Comparison of ENCODE assay signal across 8 cellular contexts in genomic region chr17:64661981-64662773, GRCh38. TPM values are rescaled to one million over a fixed set of nuclear protein-coding genes. Genes with fewer than 3 reads are reported as not detected.
A peak's percentile ranks its signal among the peaks of the same experiment; 100 is the strongest.
DNase-seq lines count a peak whose midpoint lies in the region; ATAC-seq, FAIRE-seq and TF ChIP-seq lines count a peak whose summit lies in the region.

TSS of gene SMURF2 (minus strand) at chr17:64662307. CDS start at chr17:64661880, 427 bp downstream.

- H3K4me2 ChIP-seq in DOHH2 (ENCODE audit: low read length), result peak within 1 kb of the TSS; percentile 97

- no peak for FAIRE-seq in frontal cortex (lab: Jason Lieb, UNC)

- ATAC-seq in GM21423 (IDR thresholded peaks at IDR 0.05; ENCODE audit: unreplicated experiment), result peak; percentile 74
- ATAC-seq in RWPE2 (ENCODE audit: low read depth), result peak; percentile 52

- H3F3A ChIP-seq in DOHH2 (ENCODE audit: control insufficient read depth, insufficient read depth), result peaks cover 9% of the 10 kb centered on the region; the same call in 1 of the 2 replicates

- no peaks in the 10 kb centered on the region for H3K9me2 ChIP-seq in DOHH2 (replicated peaks; ENCODE audit: control insufficient read depth, low read length)

- H4K20me1 ChIP-seq in DOHH2 (ENCODE audit: control insufficient read depth, insufficient read depth, low read depth, low read length), result peaks cover 12% of the 10 kb centered on the region; the same call in 1 of the 2 replicates

- H3K9me3 ChIP-seq in DOHH2 (ENCODE audit: control insufficient read depth, insufficient read depth, low read length), result no peaks in the 10 kb centered on the region
- H3K9me3 ChIP-seq in HUES6 (ENCODE audit: control insufficient read depth, insufficient read depth, low read depth, low read length), result no peaks in the 10 kb centered on the region
- no peaks in the 10 kb centered on the region for H3K9me3 ChIP-seq in RWPE2 (ENCODE audit: severe bottlenecking)
- H3K9me3 ChIP-seq in neutrophil, result no peaks in the 10 kb centered on the region

- no peaks in the 10 kb centered on the region for H3K27me3 ChIP-seq in DOHH2 (ENCODE audit: control insufficient read depth, low read length)
- H3K27me3 ChIP-seq in HUES6 (ENCODE audit: control insufficient read depth, insufficient read depth, low read length), result no peaks in the 10 kb centered on the region
- H3K27me3 ChIP-seq in RWPE2 (ENCODE audit: insufficient read depth, poor library complexity, severe bottlenecking), result no peaks in the 10 kb centered on the region
- H3K27me3 ChIP-seq in neutrophil, result no peaks in the 10 kb centered on the region

- H3K27ac ChIP-seq in DOHH2 (ENCODE audit: low read depth, low read length) (peak within 1 kb of the TSS; percentile 58), HUES6 (ENCODE audit: low read depth, low read length) (no peak within 1 kb of the TSS), RWPE2 (ENCODE audit: poor library complexity, severe bottlenecking) (peak within 1 kb of the TSS; percentile 92), neutrophil (peak within 1 kb of the TSS; percentile 98), substantia nigra (ENCODE audit: low read depth, low read length, poor library complexity, severe bottlenecking) (peak within 1 kb of the TSS; percentile 70)

- peaks cover 44% of the 10 kb centered on the region for H3K79me2 ChIP-seq in DOHH2 (ENCODE audit: control insufficient read depth, low read length)

- H3K36me3 ChIP-seq in DOHH2 (ENCODE audit: control insufficient read depth, low read length), result no peaks in the 10 kb centered on the region
- no peaks in the 10 kb centered on the region for H3K36me3 ChIP-seq in HUES6 (ENCODE audit: control insufficient read depth, insufficient read depth, low read length)
- H3K36me3 ChIP-seq in RWPE2 (ENCODE audit: low read depth), result no peaks in the 10 kb centered on the region; the same call in 1 of the 2 replicates
- H3K36me3 ChIP-seq in neutrophil, result no peaks in the 10 kb centered on the region

- DNase-seq in RWPE2 (ENCODE audit: low spot score), result peak; percentile 79
- peak; percentile 78 for DNase-seq in activated gamma-delta T cell treated with Interleukin-2 at 50 U/mL for 16 hours
- DNase-seq in frontal cortex (ENCODE audit: low spot score in 2 of 2), result peak; percentile 90 to 92
- DNase-seq in substantia nigra (lab: John Stamatoyannopoulos, UW), result peak in 48 of 49 donors; percentile 21 to 87 (median 64)

- H3K9ac ChIP-seq in HUES6 (ENCODE audit: low read length), result peak within 1 kb of the TSS; percentile 95

- TF ChIP-seq CTCF in DOHH2 (IDR thresholded peaks at IDR 0.05; ENCODE audit: low read depth, low read length, poor library complexity, severe bottlenecking) (no peak), RWPE2 (IDR thresholded peaks at IDR 0.05; ENCODE audit: poor library complexity, severe bottlenecking) (no peak), neutrophil (IDR thresholded peaks at IDR 0.05) (peak; percentile 43)

- H3K4me1 ChIP-seq in DOHH2 (ENCODE audit: control insufficient read depth, low read length), result peaks cover 23% of the 10 kb centered on the region
- 0 out of 2 replicates have a peak, but pooled peaks cover 10% of the 10 kb centered on the region for H3K4me1 ChIP-seq in HUES6 (ENCODE audit: control insufficient read depth, insufficient read depth, low read length)
- peaks cover 37% of the 10 kb centered on the region for H3K4me1 ChIP-seq in RWPE2 (ENCODE audit: insufficient read depth, poor library complexity, severe bottlenecking)
- H3K4me1 ChIP-seq in neutrophil (ENCODE audit: control insufficient read depth in 1 of 2, insufficient read depth in 1 of 2, low read depth in 1 of 2, low read length in 1 of 2), result peaks cover 20 to 21% of the 10 kb centered on the region in 2 experiments

- peak within 1 kb of the TSS; percentile 91 for H3K4me3 ChIP-seq in DOHH2 (ENCODE audit: low read length)
- H3K4me3 ChIP-seq in HUES6 (ENCODE audit: low read depth, low read length), result peak within 1 kb of the TSS; percentile 89
- peak within 1 kb of the TSS; percentile 88 for H3K4me3 ChIP-seq in RWPE2 (ENCODE audit: severe bottlenecking)
- peak within 1 kb of the TSS; percentile 75 to 78 for H3K4me3 ChIP-seq in neutrophil (ENCODE audit: low read depth in 1 of 2, low read length in 1 of 2)

RNA-seq across cellular contexts. Expression of gene SMURF2, which starts in this region (rescaled TPM):
- 64.0 TPM for total RNA-seq in frontal cortex
